In genomic region chr11:79637219-79637618, GRCh38 we compare ENCODE assay signal across 18 cellular contexts.
DNase-seq lines count a peak whose midpoint lies in the region; ATAC-seq, FAIRE-seq and TF ChIP-seq lines count a peak whose summit lies in the region.
"Had no signal": no experiment of that assay in that cellular context is flagged by ENCODE, and none has a peak within 500 bp of the region (broad histone marks: within the 10 kb centered on the region; RNA-seq: fewer than 3 reads in every experiment).

No MANE protein-coding gene starts in this region.

- no peaks in the 10 kb centered on the region for H3K9me3 ChIP-seq in RWPE2 (ENCODE audit: severe bottlenecking)
- H3K9me3 ChIP-seq: HAP-1 had no signal

- H3K36me3 ChIP-seq in RWPE2 (ENCODE audit: low read depth) (no peaks in the 10 kb centered on the region), bronchial epithelial cell (ENCODE audit: control insufficient read depth, insufficient read depth, low read length) (no peaks in the 10 kb centered on the region)
- H3K36me3 ChIP-seq: HAP-1 had no signal

- no peak for TF ChIP-seq CTCF in RWPE2 (IDR thresholded peaks at IDR 0.05; ENCODE audit: poor library complexity, severe bottlenecking)
- TF ChIP-seq CTCF in bronchial epithelial cell (IDR thresholded peaks at IDR 0.05; ENCODE audit: insufficient read depth, low read length, severe bottlenecking) = no peak

- no peak overlapping the region for H3K27ac ChIP-seq in RWPE2 (ENCODE audit: poor library complexity, severe bottlenecking)

- no peaks in the 10 kb centered on the region for H3K4me1 ChIP-seq in RWPE2 (ENCODE audit: insufficient read depth, poor library complexity, severe bottlenecking)

- H3K4me3 ChIP-seq in RWPE2 (ENCODE audit: severe bottlenecking) (no peak overlapping the region), bronchial epithelial cell (ENCODE audit: low read depth, low read length) (no peak overlapping the region)
- H3K4me3 ChIP-seq: HAP-1 had no signal

- H3K27me3 ChIP-seq in RWPE2 (ENCODE audit: insufficient read depth, poor library complexity, severe bottlenecking) = no peaks in the 10 kb centered on the region
- H3K27me3 ChIP-seq in bronchial epithelial cell (ENCODE audit: control insufficient read depth, insufficient read depth, low read length) = no peaks in the 10 kb centered on the region

- FAIRE-seq in bronchial epithelial cell (lab: Jason Lieb, UNC) = no peak
- FAIRE-seq: GM12892, H54 had no signal

- ATAC-seq in RWPE2 (ENCODE audit: low read depth) (0 out of 3 replicates have a peak, but pooled peaks have one; percentile 33), GM19463 (IDR thresholded peaks at IDR 0.05; ENCODE audit: unreplicated experiment) (no peak)

- DNase-seq in M059J (ENCODE audit: low read depth) (peak; percentile 4), RWPE2 (ENCODE audit: low spot score) (no peak), bronchial epithelial cell (ENCODE audit: low read depth) (peak; percentile 21), NAMALWA (ENCODE audit: low spot score) (no peak), islet precursor cell (no peak)
- DNase-seq: C1 segment of cervical spinal cord; Calu3; CD4-positive, alpha-beta memory T cell; COR-L47; DMS53; DMS79 treated with DMSO at 0.1 percent for 48 hours; GF-D8; GOT3; HFFc6 had no signal

Comparison
In these comparisons a context has a peak if more than half of its experiments do, and no peak if none do; other contexts are left out.
1. DNase-seq: peak in M059J (single experiment) and bronchial epithelial cell (single experiment); none in RWPE2 (single experiment), NAMALWA (single experiment) and islet precursor cell (single experiment).